In the genomic region with DNA sequence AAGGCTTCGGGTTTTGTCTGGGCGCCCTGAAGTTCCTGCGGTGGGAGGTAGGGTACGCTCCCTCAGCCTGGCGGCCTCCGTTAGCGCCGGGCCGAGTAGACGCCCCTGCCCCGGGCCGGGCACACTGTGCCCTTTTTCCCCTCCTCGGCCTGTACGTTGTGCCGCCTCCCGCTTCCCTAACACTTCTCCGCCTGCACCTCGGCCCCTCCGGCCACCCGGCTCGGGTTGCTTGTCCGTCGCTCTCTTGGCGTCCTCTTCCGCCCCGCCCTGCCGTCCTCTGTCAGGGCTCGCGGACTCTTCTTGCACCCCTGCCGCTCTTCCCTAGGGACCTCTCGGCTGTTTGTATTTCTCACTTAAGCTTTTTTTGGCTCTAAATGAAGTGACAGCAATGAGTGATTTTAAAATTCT, we compare ENCODE assay signal across 1 cellular context.
A peak's percentile ranks its signal among the peaks of the same experiment; 100 is the strongest.
TF ChIP-seq lines count a peak whose summit lies in the region.

No MANE protein-coding gene starts in this region.

TF ChIP-seq in HepG2, 621 proteins besides CTCF, POLR2A, EP300 and RAD21 (continued from another document and continues in another):
- TF ChIP-seq, protein P1, sequence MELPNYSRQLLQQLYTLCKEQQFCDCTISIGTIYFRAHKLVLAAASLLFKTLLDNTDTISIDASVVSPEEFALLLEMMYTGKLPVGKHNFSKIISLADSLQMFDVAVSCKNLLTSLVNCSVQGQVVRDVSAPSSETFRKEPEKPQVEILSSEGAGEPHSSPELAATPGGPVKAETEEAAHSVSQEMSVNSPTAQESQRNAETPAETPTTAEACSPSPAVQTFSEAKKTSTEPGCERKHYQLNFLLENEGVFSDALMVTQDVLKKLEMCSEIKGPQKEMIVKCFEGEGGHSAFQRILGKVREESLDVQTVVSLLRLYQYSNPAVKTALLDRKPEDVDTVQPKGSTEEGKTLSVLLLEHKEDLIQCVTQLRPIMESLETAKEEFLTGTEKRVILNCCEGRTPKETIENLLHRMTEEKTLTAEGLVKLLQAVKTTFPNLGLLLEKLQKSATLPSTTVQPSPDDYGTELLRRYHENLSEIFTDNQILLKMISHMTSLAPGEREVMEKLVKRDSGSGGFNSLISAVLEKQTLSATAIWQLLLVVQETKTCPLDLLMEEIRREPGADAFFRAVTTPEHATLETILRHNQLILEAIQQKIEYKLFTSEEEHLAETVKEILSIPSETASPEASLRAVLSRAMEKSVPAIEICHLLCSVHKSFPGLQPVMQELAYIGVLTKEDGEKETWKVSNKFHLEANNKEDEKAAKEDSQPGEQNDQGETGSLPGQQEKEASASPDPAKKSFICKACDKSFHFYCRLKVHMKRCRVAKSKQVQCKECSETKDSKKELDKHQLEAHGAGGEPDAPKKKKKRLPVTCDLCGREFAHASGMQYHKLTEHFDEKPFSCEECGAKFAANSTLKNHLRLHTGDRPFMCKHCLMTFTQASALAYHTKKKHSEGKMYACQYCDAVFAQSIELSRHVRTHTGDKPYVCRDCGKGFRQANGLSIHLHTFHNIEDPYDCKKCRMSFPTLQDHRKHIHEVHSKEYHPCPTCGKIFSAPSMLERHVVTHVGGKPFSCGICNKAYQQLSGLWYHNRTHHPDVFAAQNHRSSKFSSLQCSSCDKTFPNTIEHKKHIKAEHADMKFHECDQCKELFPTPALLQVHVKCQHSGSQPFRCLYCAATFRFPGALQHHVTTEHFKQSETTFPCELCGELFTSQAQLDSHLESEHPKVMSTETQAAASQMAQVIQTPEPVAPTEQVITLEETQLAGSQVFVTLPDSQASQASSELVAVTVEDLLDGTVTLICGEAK (IDR thresholded peaks at IDR 0.05) = no peak
- TF ChIP-seq, protein P1 (CRISPR knock-in tag; IDR thresholded peaks at IDR 0.05) = no peak
- TF ChIP-seq, protein P2, sequence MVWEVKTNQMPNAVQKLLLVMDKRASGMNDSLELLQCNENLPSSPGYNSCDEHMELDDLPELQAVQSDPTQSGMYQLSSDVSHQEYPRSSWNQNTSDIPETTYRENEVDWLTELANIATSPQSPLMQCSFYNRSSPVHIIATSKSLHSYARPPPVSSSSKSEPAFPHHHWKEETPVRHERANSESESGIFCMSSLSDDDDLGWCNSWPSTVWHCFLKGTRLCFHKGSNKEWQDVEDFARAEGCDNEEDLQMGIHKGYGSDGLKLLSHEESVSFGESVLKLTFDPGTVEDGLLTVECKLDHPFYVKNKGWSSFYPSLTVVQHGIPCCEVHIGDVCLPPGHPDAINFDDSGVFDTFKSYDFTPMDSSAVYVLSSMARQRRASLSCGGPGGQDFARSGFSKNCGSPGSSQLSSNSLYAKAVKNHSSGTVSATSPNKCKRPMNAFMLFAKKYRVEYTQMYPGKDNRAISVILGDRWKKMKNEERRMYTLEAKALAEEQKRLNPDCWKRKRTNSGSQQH (CRISPR knock-in tag; IDR thresholded peaks at IDR 0.05; ENCODE audit: low read depth) = peak; percentile 8; the same call in 1 of the 2 replicates
- TF ChIP-seq, protein P3, sequence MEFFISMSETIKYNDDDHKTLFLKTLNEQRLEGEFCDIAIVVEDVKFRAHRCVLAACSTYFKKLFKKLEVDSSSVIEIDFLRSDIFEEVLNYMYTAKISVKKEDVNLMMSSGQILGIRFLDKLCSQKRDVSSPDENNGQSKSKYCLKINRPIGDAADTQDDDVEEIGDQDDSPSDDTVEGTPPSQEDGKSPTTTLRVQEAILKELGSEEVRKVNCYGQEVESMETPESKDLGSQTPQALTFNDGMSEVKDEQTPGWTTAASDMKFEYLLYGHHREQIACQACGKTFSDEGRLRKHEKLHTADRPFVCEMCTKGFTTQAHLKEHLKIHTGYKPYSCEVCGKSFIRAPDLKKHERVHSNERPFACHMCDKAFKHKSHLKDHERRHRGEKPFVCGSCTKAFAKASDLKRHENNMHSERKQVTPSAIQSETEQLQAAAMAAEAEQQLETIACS (CRISPR knock-in tag; IDR thresholded peaks at IDR 0.05) = no peak
- TF ChIP-seq GABPA (IDR thresholded peaks at IDR 0.05; ENCODE audit: low read depth, low read length) (no peak), GABPA (CRISPR knock-in tag; IDR thresholded peaks at IDR 0.05; ENCODE audit: low read depth) (no peak), EHMT2 (IDR thresholded peaks at IDR 0.05; ENCODE audit: borderline replicate concordance, low read depth, low read length) (no peak), POLR2AphosphoS2 (IDR thresholded peaks at IDR 0.05; ENCODE audit: low read depth, low read length) (no peak), MAZ (IDR thresholded peaks at IDR 0.05; ENCODE audit: borderline replicate concordance, low read depth, low read length) (no peak), MAZ (CRISPR knock-in tag; IDR thresholded peaks at IDR 0.05; ENCODE audit: low read depth) (peak; percentile 53; the same call in 1 of the 2 replicates), ZNF34 (CRISPR knock-in tag; IDR thresholded peaks at IDR 0.05; ENCODE audit: borderline replicate concordance) (no peak), ZNF354B (CRISPR knock-in tag; IDR thresholded peaks at IDR 0.05) (no peak), KLF16 (CRISPR knock-in tag; IDR thresholded peaks at IDR 0.05) (no peak), SAP130 (CRISPR knock-in tag; IDR thresholded peaks at IDR 0.05; ENCODE audit: low read depth) (peak; percentile 8; the same call in 1 of the 2 replicates), AGO1 (IDR thresholded peaks at IDR 0.05; ENCODE audit: low read depth, low read length, poor library complexity, severe bottlenecking) (no peak), AGO2 (optimal IDR thresholded peaks at IDR 0.05; ENCODE audit: low read depth, low read length) (peak; percentile 28), ZBTB3 (CRISPR knock-in tag; IDR thresholded peaks at IDR 0.05; ENCODE audit: borderline replicate concordance, low read depth) (no peak)
- TF ChIP-seq, protein P4, sequence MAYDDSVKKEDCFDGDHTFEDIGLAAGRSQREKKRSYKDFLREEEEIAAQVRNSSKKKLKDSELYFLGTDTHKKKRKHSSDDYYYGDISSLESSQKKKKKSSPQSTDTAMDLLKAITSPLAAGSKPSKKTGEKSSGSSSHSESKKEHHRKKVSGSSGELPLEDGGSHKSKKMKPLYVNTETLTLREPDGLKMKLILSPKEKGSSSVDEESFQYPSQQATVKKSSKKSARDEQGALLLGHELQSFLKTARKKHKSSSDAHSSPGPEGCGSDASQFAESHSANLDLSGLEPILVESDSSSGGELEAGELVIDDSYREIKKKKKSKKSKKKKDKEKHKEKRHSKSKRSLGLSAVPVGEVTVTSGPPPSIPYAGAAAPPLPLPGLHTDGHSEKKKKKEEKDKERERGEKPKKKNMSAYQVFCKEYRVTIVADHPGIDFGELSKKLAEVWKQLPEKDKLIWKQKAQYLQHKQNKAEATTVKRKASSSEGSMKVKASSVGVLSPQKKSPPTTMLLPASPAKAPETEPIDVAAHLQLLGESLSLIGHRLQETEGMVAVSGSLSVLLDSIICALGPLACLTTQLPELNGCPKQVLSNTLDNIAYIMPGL (CRISPR knock-in tag; IDR thresholded peaks at IDR 0.05; ENCODE audit: borderline replicate concordance in 1 of 2, low read depth in 1 of 2) = peak in 1 of 2 experiments; percentile 58; a peak in 1 of 4 replicates
- TF ChIP-seq, protein P5, sequence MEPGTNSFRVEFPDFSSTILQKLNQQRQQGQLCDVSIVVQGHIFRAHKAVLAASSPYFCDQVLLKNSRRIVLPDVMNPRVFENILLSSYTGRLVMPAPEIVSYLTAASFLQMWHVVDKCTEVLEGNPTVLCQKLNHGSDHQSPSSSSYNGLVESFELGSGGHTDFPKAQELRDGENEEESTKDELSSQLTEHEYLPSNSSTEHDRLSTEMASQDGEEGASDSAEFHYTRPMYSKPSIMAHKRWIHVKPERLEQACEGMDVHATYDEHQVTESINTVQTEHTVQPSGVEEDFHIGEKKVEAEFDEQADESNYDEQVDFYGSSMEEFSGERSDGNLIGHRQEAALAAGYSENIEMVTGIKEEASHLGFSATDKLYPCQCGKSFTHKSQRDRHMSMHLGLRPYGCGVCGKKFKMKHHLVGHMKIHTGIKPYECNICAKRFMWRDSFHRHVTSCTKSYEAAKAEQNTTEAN (CRISPR knock-in tag; conservative IDR thresholded peaks at IDR 0.05) = no peak
- TF ChIP-seq, protein P6, sequence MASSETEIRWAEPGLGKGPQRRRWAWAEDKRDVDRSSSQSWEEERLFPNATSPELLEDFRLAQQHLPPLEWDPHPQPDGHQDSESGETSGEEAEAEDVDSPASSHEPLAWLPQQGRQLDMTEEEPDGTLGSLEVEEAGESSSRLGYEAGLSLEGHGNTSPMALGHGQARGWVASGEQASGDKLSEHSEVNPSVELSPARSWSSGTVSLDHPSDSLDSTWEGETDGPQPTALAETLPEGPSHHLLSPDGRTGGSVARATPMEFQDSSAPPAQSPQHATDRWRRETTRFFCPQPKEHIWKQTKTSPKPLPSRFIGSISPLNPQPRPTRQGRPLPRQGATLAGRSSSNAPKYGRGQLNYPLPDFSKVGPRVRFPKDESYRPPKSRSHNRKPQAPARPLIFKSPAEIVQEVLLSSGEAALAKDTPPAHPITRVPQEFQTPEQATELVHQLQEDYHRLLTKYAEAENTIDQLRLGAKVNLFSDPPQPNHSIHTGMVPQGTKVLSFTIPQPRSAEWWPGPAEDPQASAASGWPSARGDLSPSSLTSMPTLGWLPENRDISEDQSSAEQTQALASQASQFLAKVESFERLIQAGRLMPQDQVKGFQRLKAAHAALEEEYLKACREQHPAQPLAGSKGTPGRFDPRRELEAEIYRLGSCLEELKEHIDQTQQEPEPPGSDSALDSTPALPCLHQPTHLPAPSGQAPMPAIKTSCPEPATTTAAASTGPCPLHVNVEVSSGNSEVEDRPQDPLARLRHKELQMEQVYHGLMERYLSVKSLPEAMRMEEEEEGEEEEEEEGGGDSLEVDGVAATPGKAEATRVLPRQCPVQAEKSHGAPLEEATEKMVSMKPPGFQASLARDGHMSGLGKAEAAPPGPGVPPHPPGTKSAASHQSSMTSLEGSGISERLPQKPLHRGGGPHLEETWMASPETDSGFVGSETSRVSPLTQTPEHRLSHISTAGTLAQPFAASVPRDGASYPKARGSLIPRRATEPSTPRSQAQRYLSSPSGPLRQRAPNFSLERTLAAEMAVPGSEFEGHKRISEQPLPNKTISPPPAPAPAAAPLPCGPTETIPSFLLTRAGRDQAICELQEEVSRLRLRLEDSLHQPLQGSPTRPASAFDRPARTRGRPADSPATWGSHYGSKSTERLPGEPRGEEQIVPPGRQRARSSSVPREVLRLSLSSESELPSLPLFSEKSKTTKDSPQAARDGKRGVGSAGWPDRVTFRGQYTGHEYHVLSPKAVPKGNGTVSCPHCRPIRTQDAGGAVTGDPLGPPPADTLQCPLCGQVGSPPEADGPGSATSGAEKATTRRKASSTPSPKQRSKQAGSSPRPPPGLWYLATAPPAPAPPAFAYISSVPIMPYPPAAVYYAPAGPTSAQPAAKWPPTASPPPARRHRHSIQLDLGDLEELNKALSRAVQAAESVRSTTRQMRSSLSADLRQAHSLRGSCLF (CRISPR knock-in tag; IDR thresholded peaks at IDR 0.05; ENCODE audit: borderline replicate concordance) = no peak
- TF ChIP-seq, protein P7, sequence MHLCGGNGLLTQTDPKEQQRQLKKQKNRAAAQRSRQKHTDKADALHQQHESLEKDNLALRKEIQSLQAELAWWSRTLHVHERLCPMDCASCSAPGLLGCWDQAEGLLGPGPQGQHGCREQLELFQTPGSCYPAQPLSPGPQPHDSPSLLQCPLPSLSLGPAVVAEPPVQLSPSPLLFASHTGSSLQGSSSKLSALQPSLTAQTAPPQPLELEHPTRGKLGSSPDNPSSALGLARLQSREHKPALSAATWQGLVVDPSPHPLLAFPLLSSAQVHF (CRISPR knock-in tag; IDR thresholded peaks at IDR 0.05) = no peak
